Comparison of ENCODE assay signal across 13 cellular contexts in the genomic region with DNA sequence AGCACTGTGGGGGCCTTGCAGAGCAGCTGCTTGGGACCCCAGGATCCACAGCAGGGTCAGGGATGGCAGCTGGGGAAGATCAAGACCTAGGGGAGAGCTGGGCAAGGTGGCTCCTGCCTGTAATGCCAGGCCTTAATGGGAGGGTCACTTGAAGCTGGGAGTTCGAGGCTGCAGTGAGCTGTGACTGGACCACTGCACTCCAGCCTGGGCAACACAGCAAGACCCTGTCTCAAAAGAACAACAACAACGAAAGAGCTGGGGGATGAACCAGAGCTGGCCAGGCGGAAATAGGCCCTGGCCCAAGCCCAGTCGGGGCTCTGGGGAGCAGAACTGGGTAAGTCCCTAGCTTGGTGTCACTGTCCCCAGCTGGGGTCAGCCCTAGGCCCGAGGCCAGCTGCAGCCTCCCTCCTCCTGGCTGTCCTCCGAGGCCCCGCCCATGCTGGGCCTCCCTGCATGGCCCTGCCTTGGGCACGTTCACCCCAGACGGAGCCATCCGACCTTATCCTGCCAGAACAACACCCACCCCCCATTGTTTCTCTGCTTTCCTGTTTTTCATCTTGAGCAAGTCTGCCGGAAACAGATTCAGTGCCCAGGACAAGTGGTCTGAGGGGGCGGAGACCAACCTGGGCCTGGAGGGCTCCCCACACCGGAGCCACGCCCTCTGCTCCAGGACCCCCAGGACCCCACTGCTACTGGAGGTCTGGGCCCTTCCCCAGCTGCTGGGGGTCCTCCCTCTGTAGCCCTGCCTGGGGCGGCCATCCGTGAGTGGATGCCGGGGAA. TPM values are rescaled to one million over a fixed set of nuclear protein-coding genes. Genes with fewer than 3 reads are reported as not detected.
DNase-seq lines count a peak whose midpoint lies in the region; ATAC-seq and TF ChIP-seq lines count a peak whose summit lies in the region.
"Had no signal": no experiment of that assay in that cellular context is flagged by ENCODE, and none has a peak within 500 bp of the region (broad histone marks: within the 10 kb centered on the region; RNA-seq: fewer than 3 reads in every experiment).

No MANE protein-coding gene starts in this region.

- H3K4me3 ChIP-seq in HEK293 (ENCODE audit: low read depth, low read length), result no peak overlapping the region; the same call in 1 of the 2 replicates
- no peak overlapping the region for H3K4me3 ChIP-seq in skin epidermis
- H3K4me3 ChIP-seq in MG63, result no peak overlapping the region
- H3K4me3 ChIP-seq in mammary epithelial cell (replicated peaks in 1 of 3; ENCODE audit: insufficient read depth in 1 of 3, low read depth in 2 of 3, low read length in 3 of 3), result no peak overlapping the region

- no peak overlapping the region for H2AFZ ChIP-seq in mammary epithelial cell (ENCODE audit: low read depth, low read length)

- H3K9me3 ChIP-seq in HEK293 (ENCODE audit: control insufficient read depth, insufficient read depth, low read depth, low read length), result no peaks in the 10 kb centered on the region
- no peaks in the 10 kb centered on the region for H3K9me3 ChIP-seq in MG63
- no peaks in the 10 kb centered on the region for H3K9me3 ChIP-seq in mammary epithelial cell (replicated peaks; ENCODE audit: insufficient read depth, low read length)

- no peak overlapping the region for H3K4me2 ChIP-seq in mammary epithelial cell (ENCODE audit: insufficient read depth, low read depth, low read length)

- H3K79me2 ChIP-seq in mammary epithelial cell (ENCODE audit: insufficient read depth, low read length), result no peaks in the 10 kb centered on the region

- dilution Hi-C loops in mammary epithelial cell (cut with HindIII; ENCODE audit: low sequenced_read_pairs), result loop anchor here (5.0 kb wide), 6 partner anchors 53 to 257 kb away; no protein-coding TSS in a partner anchor

- peak overlapping the region; percentile 48 for H3K27ac ChIP-seq in HEK293 (ENCODE audit: extremely low read depth, low read depth, low read length)
- peak overlapping the region; percentile 52 for H3K27ac ChIP-seq in caudate nucleus (ENCODE audit: low read depth, low read length)
- H3K27ac ChIP-seq in skin epidermis, result peak overlapping the region in 11 of 21 experiments; percentile 12 to 84 (median 43)
- H3K27ac ChIP-seq in mammary epithelial cell (ENCODE audit: insufficient read depth, low read depth, low read length), result no peak overlapping the region

- no peak for ATAC-seq in HG03460 (IDR thresholded peaks at IDR 0.05; ENCODE audit: unreplicated experiment)
- ATAC-seq: stimulated activated naive CD8-positive, alpha-beta T cell treated with anti-CD3 and anti-CD28 coated beads, Interleukin-15, Interleukin-2, amounts not matched to agents 100 U/mL and 50 U/mL, for 24 hours had no signal

- BruUV-seq in mammary epithelial cell (replicated peaks; lab: Mats Ljungman, UMichigan), result no TSS peak

- TF ChIP-seq CTCF in HEK293 (tag by site-specific recombination; IDR thresholded peaks at IDR 0.05), result no peak
- no peak for TF ChIP-seq CTCF in mammary epithelial cell (conservative IDR thresholded peaks at IDR 0.05 in 1 of 2, IDR thresholded peaks at IDR 0.05 in 1 of 2; ENCODE audit: extremely low read depth in 1 of 2, insufficient read depth in 1 of 2, low read depth in 1 of 2, low read length in 2 of 2)

- H3K27me3 ChIP-seq in MG63, result no peaks in the 10 kb centered on the region
- peaks cover 6% of the 10 kb centered on the region for H3K27me3 ChIP-seq in mammary epithelial cell (ENCODE audit: insufficient read depth, low read length)

- H3K36me3 ChIP-seq in HEK293 (ENCODE audit: control insufficient read depth in 2 of 2, insufficient read depth in 1 of 2, low read length in 2 of 2) (peaks cover 0 to 32% of the 10 kb centered on the region in 2 experiments; a peak in 2 of 3 replicates), MG63 (no peaks in the 10 kb centered on the region), mammary epithelial cell (ENCODE audit: insufficient read depth, low read length) (no peaks in the 10 kb centered on the region)

- POLR2A ChIA-PET in HEK293 (lab: Yijun Ruan, JAX), result interaction anchor here (0.9 to 6.4 kb wide), 5 partner anchors 8 to 43 kb away, joined by 3 to 79 read pairs (median 11); no protein-coding TSS in a partner anchor

- 72% methylated on average over 11 of the region's 17 CpGs for WGBS in mammary epithelial cell (ENCODE audit: low coverage, missing lambda C conversion rate)

- in situ Hi-C loops in mammary epithelial cell (cut with MboI; ENCODE audit: low sequenced_read_pairs in 2 of 2), result no loop called here

- CTCF ChIA-PET in HEK293 (lab: Yijun Ruan, JAX) (interaction anchor here (0.7 to 1.6 kb wide), 8 partner anchors 10 to 225 kb away, joined by 3 to 14 read pairs (median 4); a partner anchor contains a TSS), mammary epithelial cell (lab: Charles Lee; ENCODE audit: low non-redundant PET) (no interaction called here)

- H4K20me1 ChIP-seq in mammary epithelial cell (ENCODE audit: insufficient read depth, low read length), result no peaks in the 10 kb centered on the region

- H3K4me1 ChIP-seq in HEK293 (ENCODE audit: control insufficient read depth, insufficient read depth, low read length), result no peaks in the 10 kb centered on the region
- no peaks in the 10 kb centered on the region for H3K4me1 ChIP-seq in mammary epithelial cell (ENCODE audit: insufficient read depth, low read length)

- DNase-seq in caudate nucleus (lab: John Stamatoyannopoulos, UW) (no peak), left kidney (ENCODE audit: low read depth, low spot score) (peak; percentile 52), MG63 (no peak), mammary epithelial cell (no peak)
- DNase-seq in stimulated activated CD4-positive, alpha-beta T cell treated with anti-CD3 and anti-CD28 coated beads, Interleukin-15, amount 100 ng/mL, for 24 hours, result no peak
- DNase-seq: activated B cell treated with CpG ODN at 0.5 μM for 24 hours; stimulated activated naive CD8-positive, alpha-beta T cell treated with anti-CD3 and anti-CD28 coated beads, Interleukin-15, Interleukin-2, amounts not matched to agents 100 U/mL and 50 U/mL, for 24 hours had no signal

- intact Hi-C loops in mammary epithelial cell (cut with micrococcal nuclease), result no loop called here

- no peak overlapping the region for H3K9ac ChIP-seq in mammary epithelial cell (ENCODE audit: insufficient read depth, low read length)

TF ChIP-seq in HEK293, 187 proteins besides CTCF, POLR2A, EP300 and RAD21 (continues in another document):
- TF ChIP-seq, protein P1, sequence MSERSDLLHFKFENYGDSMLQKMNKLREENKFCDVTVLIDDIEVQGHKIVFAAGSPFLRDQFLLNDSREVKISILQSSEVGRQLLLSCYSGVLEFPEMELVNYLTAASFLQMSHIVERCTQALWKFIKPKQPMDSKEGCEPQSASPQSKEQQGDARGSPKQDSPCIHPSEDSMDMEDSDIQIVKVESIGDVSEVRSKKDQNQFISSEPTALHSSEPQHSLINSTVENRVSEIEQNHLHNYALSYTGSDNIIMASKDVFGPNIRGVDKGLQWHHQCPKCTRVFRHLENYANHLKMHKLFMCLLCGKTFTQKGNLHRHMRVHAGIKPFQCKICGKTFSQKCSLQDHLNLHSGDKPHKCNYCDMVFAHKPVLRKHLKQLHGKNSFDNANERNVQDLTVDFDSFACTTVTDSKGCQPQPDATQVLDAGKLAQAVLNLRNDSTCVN (tag by site-specific recombination; optimal IDR thresholded peaks at IDR 0.05), result no peak
- TF ChIP-seq KLF1 (tag by site-specific recombination; IDR thresholded peaks at IDR 0.05), result 0 out of 2 replicates have a peak, but pooled peaks have one; percentile 21
- TF ChIP-seq ZFHX2 (tag by site-specific recombination; conservative IDR thresholded peaks at IDR 0.05), result no peak
- no peak for TF ChIP-seq ZNF239 (tag by site-specific recombination; IDR thresholded peaks at IDR 0.05)

RNA-seq across cellular contexts. Expression of a gene that starts 1.9 kb away (rescaled TPM):
- 11.5 and 13.3 TPM in 2 replicates for total RNA-seq in MG63 (2014; rRNA removed; shearing (Covaris generic); ENCODE audit: low replicate concordance)
- total RNA-seq in mammary epithelial cell, result under 1 TPM; 0.35 to 0.50 TPM
- 0.33 TPM for polyA plus RNA-seq in mammary epithelial cell
- not detected for polyA minus RNA-seq in mammary epithelial cell
- total RNA-seq: RPMI7951 had no signal

RNA-seq across cellular contexts. Expression of a gene that starts 27.0 kb away (rescaled TPM):
- 58.8 and 116 TPM in 2 replicates for total RNA-seq in MG63 (2014; rRNA removed; shearing (Covaris generic); ENCODE audit: low replicate concordance)
- total RNA-seq in mammary epithelial cell, result 10 to 100 TPM; 37.3 to 49.6 TPM
- polyA plus RNA-seq in mammary epithelial cell, result 42.3 TPM
- 74.1 TPM for polyA minus RNA-seq in mammary epithelial cell

RNA-seq across cellular contexts. Expression of a gene that starts 28.5 kb away (rescaled TPM):
- not detected in 2 replicates for total RNA-seq in MG63 (2014; rRNA removed; shearing (Covaris generic); ENCODE audit: low replicate concordance)
- not detected for total RNA-seq in mammary epithelial cell
- not detected for polyA plus RNA-seq in mammary epithelial cell
- not detected for polyA minus RNA-seq in mammary epithelial cell
- total RNA-seq: frontal cortex, M059J, RPMI7951 had no signal

RNA-seq across cellular contexts. Expression of a gene that starts 34.0 kb away (rescaled TPM):
- not detected in 2 replicates for total RNA-seq in MG63 (2014; rRNA removed; shearing (Covaris generic); ENCODE audit: low replicate concordance)
- not detected for total RNA-seq in mammary epithelial cell
- polyA plus RNA-seq in mammary epithelial cell, result not detected
- polyA minus RNA-seq in mammary epithelial cell, result not detected
- total RNA-seq: activated B cell treated with CpG ODN at 0.5 μM for 24 hours, frontal cortex, M059J, RPMI7951 had no signal

RNA-seq across cellular contexts. Expression of a gene that starts 43.8 kb away (rescaled TPM):
- not detected in 2 replicates for total RNA-seq in MG63 (2014; rRNA removed; shearing (Covaris generic); ENCODE audit: low replicate concordance)
- not detected for total RNA-seq in mammary epithelial cell
- polyA plus RNA-seq in mammary epithelial cell, result not detected
- not detected for polyA minus RNA-seq in mammary epithelial cell
- total RNA-seq: frontal cortex, M059J, RPMI7951 had no signal
